1 cellular context compared by ENCODE assay signal in the genomic region with DNA sequence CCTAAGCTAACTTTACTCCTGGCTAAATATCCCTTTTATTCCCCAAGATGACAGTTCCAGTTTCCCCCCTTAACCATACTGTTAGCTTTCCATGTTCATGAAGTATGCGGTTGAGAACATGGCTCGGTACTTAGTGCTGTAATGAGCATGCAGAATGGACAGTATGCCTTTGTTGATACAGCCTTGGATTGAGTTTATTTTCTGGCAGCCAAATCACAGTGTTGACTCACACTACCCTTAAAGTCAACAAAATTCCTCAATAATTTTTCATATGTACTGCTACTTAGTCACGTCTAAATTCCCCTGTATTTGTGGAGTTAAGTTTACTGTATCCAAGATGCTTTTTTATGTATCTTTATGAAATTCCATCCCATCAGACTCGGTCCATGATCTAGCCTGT.
TF ChIP-seq lines count a peak whose summit lies in the region.

No MANE protein-coding gene starts in this region.

TF ChIP-seq in IMR-90, 13 proteins besides CTCF, POLR2A, EP300 and RAD21 (continued from another document):
- TF ChIP-seq ELK1 (IDR thresholded peaks at IDR 0.05; ENCODE audit: borderline replicate concordance, low read depth, low read length) (no peak), RCOR1 (IDR thresholded peaks at IDR 0.05; ENCODE audit: insufficient replicate concordance, low read length) (no peak), CHD1 (IDR thresholded peaks at IDR 0.05; ENCODE audit: low read depth, low read length) (no peak), NFE2L2 (IDR thresholded peaks at IDR 0.05; ENCODE audit: low read depth, low read length) (peak; percentile 36; the same call in 1 of the 2 replicates)
